Comparison of ENCODE assay signal across 16 cellular contexts in the genomic region with DNA sequence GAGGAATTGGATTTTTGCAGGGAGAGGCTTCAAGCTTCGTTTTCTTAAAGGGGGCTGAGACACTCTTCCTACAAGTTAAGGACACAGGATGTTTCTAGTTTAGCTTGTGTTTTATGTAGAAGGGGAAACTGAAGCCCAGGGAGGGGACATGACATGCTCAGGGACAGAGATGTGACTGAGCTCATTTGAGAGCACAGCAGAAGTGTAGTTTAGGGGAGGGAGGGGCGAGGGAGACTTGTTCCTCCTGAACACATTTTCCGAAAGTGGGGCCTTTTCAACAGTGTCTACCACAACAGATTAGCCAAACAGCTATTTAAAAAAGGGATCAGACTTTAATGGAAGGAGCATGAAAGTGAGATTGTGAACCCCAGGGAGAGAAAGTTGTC.
DNase-seq lines count a peak whose midpoint lies in the region; ATAC-seq and TF ChIP-seq lines count a peak whose summit lies in the region.
"Had no signal": no experiment of that assay in that cellular context is flagged by ENCODE, and none has a peak within 500 bp of the region (broad histone marks: within the 10 kb centered on the region; RNA-seq: fewer than 3 reads in every experiment).

No MANE protein-coding gene starts in this region.

- H3K4me3 ChIP-seq in HEK293 (ENCODE audit: low read depth, low read length) = no peak overlapping the region
- no peak overlapping the region for H3K4me3 ChIP-seq in colonic mucosa
- no peak overlapping the region for H3K4me3 ChIP-seq in mesenchymal stem cell (ENCODE audit: insufficient read depth in 1 of 2, low read depth in 1 of 2, low read length in 2 of 2)
- H3K4me3 ChIP-seq in skeletal muscle tissue (ENCODE audit: low read length in 3 of 3) = no peak overlapping the region
- H3K4me3 ChIP-seq: GM12878 had no signal

- H3K79me1 ChIP-seq in mesenchymal stem cell (replicated peaks; ENCODE audit: low read length, poor library complexity, severe bottlenecking) = no peaks in the 10 kb centered on the region

- peak overlapping the region; percentile 93 for H3K18ac ChIP-seq in mesenchymal stem cell (ENCODE audit: low read depth in 1 of 2, low read length in 2 of 2)

- H3K23ac ChIP-seq in mesenchymal stem cell (ENCODE audit: low read length in 2 of 2) = peak overlapping the region in 1 of 2 experiments; percentile 85

- intact Hi-C loops in colonic mucosa (cut with DNase I) = loop anchor here (10.0 kb wide), 1 partner anchor 88 kb away; no protein-coding TSS in a partner anchor

- 0% methylated on average over 1 of the region's 3 CpGs for WGBS in mesenchymal stem cell

- H2BK12ac ChIP-seq in mesenchymal stem cell (ENCODE audit: low read length in 2 of 2) = peak overlapping the region; percentile 78 to 98

- TF ChIP-seq CTCF in HEK293 (tag by site-specific recombination; IDR thresholded peaks at IDR 0.05) = no peak
- TF ChIP-seq CTCF in colonic mucosa (IDR thresholded peaks at IDR 0.05) = no peak

- CTCF ChIA-PET in HEK293 (lab: Yijun Ruan, JAX) = interaction anchor here (0.6 to 2.3 kb wide), 9 partner anchors 34 to 179 kb away, joined by 3 to 16 read pairs (median 4); a partner anchor contains a TSS

- H3K9me3 ChIP-seq in HEK293 (ENCODE audit: control insufficient read depth, insufficient read depth, low read depth, low read length) = no peaks in the 10 kb centered on the region
- no peaks in the 10 kb centered on the region for H3K9me3 ChIP-seq in colonic mucosa
- H3K9me3 ChIP-seq in mesenchymal stem cell (ENCODE audit: control insufficient read depth, low read length) = peaks cover 18% of the 10 kb centered on the region
- peaks cover 0 to 7% (median 3%) of the 10 kb centered on the region in 3 donors for H3K9me3 ChIP-seq in skeletal muscle tissue (ENCODE audit: control insufficient read depth in 3 of 3, low read length in 3 of 3)

- no peak overlapping the region for H3K4me2 ChIP-seq in mesenchymal stem cell (ENCODE audit: low read length, poor library complexity, severe bottlenecking)

- peak overlapping the region; percentile 56 for H2BK15ac ChIP-seq in mesenchymal stem cell (ENCODE audit: low read depth, poor library complexity, severe bottlenecking)

- no peak overlapping the region for H2BK5ac ChIP-seq in mesenchymal stem cell (ENCODE audit: low read depth, low read length, poor library complexity, severe bottlenecking)

- DNase-seq in colonic mucosa (no peak), mesenchymal stem cell (no peak), HT-29 (ENCODE audit: low spot score) (no peak), germinal center (ENCODE audit: low spot score) (no peak)
- DNase-seq: activated CD8-positive, alpha-beta memory T cell treated with anti-CD3 and anti-CD28 coated beads for 24 hours; activated naive CD4-positive, alpha-beta T cell treated with anti-CD3 and anti-CD28 coated beads for 36 hours; AML-193; GOT3; MV-4-11; naive B cell had no signal

- peak overlapping the region; percentile 91 for H4K8ac ChIP-seq in mesenchymal stem cell (ENCODE audit: low read length)

- H3K14ac ChIP-seq in mesenchymal stem cell (ENCODE audit: low read length in 2 of 2) = peak overlapping the region in 1 of 2 experiments; percentile 70

- no peak overlapping the region for H3K9ac ChIP-seq in colonic mucosa (ENCODE audit: low read depth in 2 of 2, low read length in 2 of 2)
- peak overlapping the region; percentile 54 for H3K9ac ChIP-seq in mesenchymal stem cell (ENCODE audit: low read length)
- no peak overlapping the region for H3K9ac ChIP-seq in skeletal muscle tissue (ENCODE audit: low read depth in 1 of 3, low read length in 3 of 3)

- no peak overlapping the region for H2AK5ac ChIP-seq in mesenchymal stem cell (ENCODE audit: low read length, severe bottlenecking)

- H2BK120ac ChIP-seq in mesenchymal stem cell (ENCODE audit: low read depth, low read length) = peak overlapping the region; percentile 74

- H3K4me1 ChIP-seq in HEK293 (ENCODE audit: control insufficient read depth, insufficient read depth, low read length) = peaks cover 7% of the 10 kb centered on the region
- H3K4me1 ChIP-seq in colonic mucosa = no peaks in the 10 kb centered on the region
- peaks cover 3% of the 10 kb centered on the region for H3K4me1 ChIP-seq in mesenchymal stem cell (ENCODE audit: control insufficient read depth, insufficient read depth, low read depth, low read length)
- peaks cover 49 to 59% (median 58%) of the 10 kb centered on the region in 3 donors for H3K4me1 ChIP-seq in skeletal muscle tissue (ENCODE audit: control insufficient read depth in 3 of 3, insufficient read depth in 3 of 3, low read length in 3 of 3)

- no peak for TF ChIP-seq POLR2A in GM18505 (IDR thresholded peaks at IDR 0.05; ENCODE audit: borderline replicate concordance, extremely low read depth, insufficient read depth, insufficient read length)

- H3K27ac ChIP-seq in HEK293 (ENCODE audit: extremely low read depth, low read depth, low read length) = no peak overlapping the region
- H3K27ac ChIP-seq in colonic mucosa = peak overlapping the region; percentile 60
- peak overlapping the region; percentile 22 for H3K27ac ChIP-seq in mesenchymal stem cell (ENCODE audit: low read length, poor library complexity, severe bottlenecking)
- peak overlapping the region; percentile 83 for H3K27ac ChIP-seq in skeletal muscle tissue (ENCODE audit: low read depth, low read length)

- H3K27me3 ChIP-seq in colonic mucosa = no peaks in the 10 kb centered on the region
- peaks cover 0 to 9% of the 10 kb centered on the region in 2 experiments for H3K27me3 ChIP-seq in mesenchymal stem cell (ENCODE audit: control insufficient read depth in 1 of 2, insufficient read depth in 1 of 2, low read length in 2 of 2)
- H3K27me3 ChIP-seq in skeletal muscle tissue (ENCODE audit: control insufficient read depth in 3 of 3, insufficient read depth in 3 of 3, low read length in 3 of 3) = peaks cover 6 to 18% (median 6%) of the 10 kb centered on the region in 3 donors

- peak overlapping the region; percentile 43 to 91 for H3K4ac ChIP-seq in mesenchymal stem cell (ENCODE audit: low read depth in 1 of 2, low read length in 2 of 2)

- H2AFZ ChIP-seq in mesenchymal stem cell (ENCODE audit: low read depth, low read length) = no peak overlapping the region

- ATAC-seq in GM18505 (IDR thresholded peaks at IDR 0.05; ENCODE audit: unreplicated experiment) = no peak
- no peak for ATAC-seq in HG02970 (IDR thresholded peaks at IDR 0.05; ENCODE audit: low FRiP score, unreplicated experiment)
- ATAC-seq: GM12878, Panc1 had no signal

- H3K36me3 ChIP-seq in HEK293 (ENCODE audit: control insufficient read depth in 2 of 2, insufficient read depth in 1 of 2, low read length in 2 of 2) (no peaks in the 10 kb centered on the region), colonic mucosa (no peaks in the 10 kb centered on the region), mesenchymal stem cell (ENCODE audit: control insufficient read depth in 1 of 2, insufficient read depth in 2 of 2, low read depth in 1 of 2, low read length in 2 of 2) (no peaks in the 10 kb centered on the region), skeletal muscle tissue (ENCODE audit: control insufficient read depth in 3 of 3, insufficient read depth in 3 of 3, low read length in 3 of 3) (no peaks in the 10 kb centered on the region)

- POLR2A ChIA-PET in HEK293 (lab: Yijun Ruan, JAX) = interaction anchor here (0.6 to 1.7 kb wide), 5 partner anchors 9 to 662 kb away, joined by 4 to 7 read pairs (median 4); no protein-coding TSS in a partner anchor

- peak overlapping the region; percentile 87 for H4K91ac ChIP-seq in mesenchymal stem cell (ENCODE audit: low read length)

TF ChIP-seq in HEK293, 187 proteins besides CTCF, POLR2A, EP300 and RAD21:
- TF ChIP-seq, protein P1, sequence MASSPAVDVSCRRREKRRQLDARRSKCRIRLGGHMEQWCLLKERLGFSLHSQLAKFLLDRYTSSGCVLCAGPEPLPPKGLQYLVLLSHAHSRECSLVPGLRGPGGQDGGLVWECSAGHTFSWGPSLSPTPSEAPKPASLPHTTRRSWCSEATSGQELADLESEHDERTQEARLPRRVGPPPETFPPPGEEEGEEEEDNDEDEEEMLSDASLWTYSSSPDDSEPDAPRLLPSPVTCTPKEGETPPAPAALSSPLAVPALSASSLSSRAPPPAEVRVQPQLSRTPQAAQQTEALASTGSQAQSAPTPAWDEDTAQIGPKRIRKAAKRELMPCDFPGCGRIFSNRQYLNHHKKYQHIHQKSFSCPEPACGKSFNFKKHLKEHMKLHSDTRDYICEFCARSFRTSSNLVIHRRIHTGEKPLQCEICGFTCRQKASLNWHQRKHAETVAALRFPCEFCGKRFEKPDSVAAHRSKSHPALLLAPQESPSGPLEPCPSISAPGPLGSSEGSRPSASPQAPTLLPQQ (tag by site-specific recombination; IDR thresholded peaks at IDR 0.05) = 0 out of 2 replicates have a peak, but pooled peaks have one; percentile 28
- TF ChIP-seq, protein P2, sequence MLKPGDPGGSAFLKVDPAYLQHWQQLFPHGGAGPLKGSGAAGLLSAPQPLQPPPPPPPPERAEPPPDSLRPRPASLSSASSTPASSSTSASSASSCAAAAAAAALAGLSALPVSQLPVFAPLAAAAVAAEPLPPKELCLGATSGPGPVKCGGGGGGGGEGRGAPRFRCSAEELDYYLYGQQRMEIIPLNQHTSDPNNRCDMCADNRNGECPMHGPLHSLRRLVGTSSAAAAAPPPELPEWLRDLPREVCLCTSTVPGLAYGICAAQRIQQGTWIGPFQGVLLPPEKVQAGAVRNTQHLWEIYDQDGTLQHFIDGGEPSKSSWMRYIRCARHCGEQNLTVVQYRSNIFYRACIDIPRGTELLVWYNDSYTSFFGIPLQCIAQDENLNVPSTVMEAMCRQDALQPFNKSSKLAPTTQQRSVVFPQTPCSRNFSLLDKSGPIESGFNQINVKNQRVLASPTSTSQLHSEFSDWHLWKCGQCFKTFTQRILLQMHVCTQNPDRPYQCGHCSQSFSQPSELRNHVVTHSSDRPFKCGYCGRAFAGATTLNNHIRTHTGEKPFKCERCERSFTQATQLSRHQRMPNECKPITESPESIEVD (tag by site-specific recombination; IDR thresholded peaks at IDR 0.05) = no peak
